Comparison of ENCODE assay signal across 8 cellular contexts in the genomic region with DNA sequence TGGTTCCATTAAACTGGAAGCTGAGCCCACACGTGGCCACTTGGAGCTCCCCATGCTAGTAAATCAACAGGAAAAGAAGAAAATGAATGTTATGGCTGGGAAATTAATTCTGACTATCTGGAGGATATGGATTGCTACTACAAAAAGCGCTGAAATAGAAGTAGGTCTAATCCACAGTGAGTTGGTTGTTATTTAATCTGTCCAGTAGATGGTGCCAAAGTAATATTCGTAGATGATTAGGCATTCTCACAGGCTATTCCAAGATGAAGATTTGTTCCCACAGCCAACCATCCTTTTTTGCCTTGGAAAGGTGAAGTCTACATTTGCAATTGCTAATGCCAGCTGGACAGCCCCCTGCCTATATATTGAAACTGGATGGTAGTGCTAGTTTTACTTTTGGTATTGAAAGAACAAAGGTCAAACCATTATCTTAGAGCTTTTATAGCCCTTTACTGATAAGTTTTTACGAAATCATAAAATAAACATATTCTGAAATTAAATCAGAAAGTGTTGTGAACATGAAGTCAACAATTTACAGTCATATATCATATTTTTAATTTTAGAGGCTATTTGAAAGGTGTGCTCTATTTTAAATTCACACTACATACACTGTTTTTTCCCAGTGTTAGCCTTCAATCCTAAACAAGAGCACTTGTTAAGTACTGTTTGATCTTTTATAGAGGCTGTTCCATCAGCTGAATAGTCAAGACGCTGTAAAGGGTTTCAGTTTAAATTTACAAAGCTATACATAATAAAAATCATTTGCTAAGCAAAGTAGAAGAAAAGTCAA. TPM values are rescaled to one million over a fixed set of nuclear protein-coding genes. Genes with fewer than 3 reads are reported as not detected.
DNase-seq lines count a peak whose midpoint lies in the region; ATAC-seq, FAIRE-seq and TF ChIP-seq lines count a peak whose summit lies in the region.

No MANE protein-coding gene starts in this region.

- intact Hi-C loops in HCT116 (cut with micrococcal nuclease), result loop anchor here (5.0 kb wide), 1 partner anchor 1232 kb away; no protein-coding TSS in a partner anchor
- intact Hi-C loops in kidney (cut with DNase I), result loop anchor here (10.0 kb wide), 1 partner anchor 1335 kb away; no protein-coding TSS in a partner anchor

- WGBS in tibial nerve, 2 donors, result 29 to 37% methylated on average over 4 to 5 of the region's 5 CpGs

- no peak; the same call in 1 of the 2 replicates for TF ChIP-seq RAD21 in HCT116 (IDR thresholded peaks at IDR 0.05; ENCODE audit: low read depth)

- no peaks in the 10 kb centered on the region for H3K9me3 Mint-ChIP-seq in brain

- no peaks in the 10 kb centered on the region for H3K79me2 ChIP-seq in DND-41 (ENCODE audit: insufficient read depth, low read length)
- H3K79me2 ChIP-seq in HCT116 (ENCODE audit: insufficient read depth, low read length), result no peaks in the 10 kb centered on the region

- no peaks in the 10 kb centered on the region for H3K36me3 Mint-ChIP-seq in brain

- peaks cover 4% of the 10 kb centered on the region for H3K27me3 Mint-ChIP-seq in brain

- no peak overlapping the region for H3K9ac ChIP-seq in DND-41 (ENCODE audit: low read depth, low read length)
- H3K9ac ChIP-seq in HCT116 (ENCODE audit: low read length), result no peak overlapping the region
- no peak overlapping the region for H3K9ac ChIP-seq in kidney (ENCODE audit: low read length in 2 of 2)

- RAD21 ChIA-PET in HCT116 (lab: Charles Lee; ENCODE audit: low non-redundant PET in 1 of 2, low total read pairs in 2 of 2, uncharacterized antibody in 2 of 2, unreplicated experiment in 2 of 2), result no interaction called here

- peak; percentile 78 for TF ChIP-seq CTCF in DND-41 (IDR thresholded peaks at IDR 0.05; ENCODE audit: borderline replicate concordance, extremely low read depth, low read length, poor library complexity, severe bottlenecking)
- peak in 2 of 3 experiments; percentile 34 to 56; a peak in 3 of 6 replicates for TF ChIP-seq CTCF in HCT116 (IDR thresholded peaks at IDR 0.05 in 2 of 3, conservative IDR thresholded peaks at IDR 0.05 in 1 of 3; ENCODE audit: borderline replicate concordance in 1 of 3, insufficient read depth in 1 of 3, low read depth in 2 of 3, low read length in 2 of 3)
- TF ChIP-seq CTCF in brain (conservative IDR thresholded peaks at IDR 0.05), result peak; percentile 65 to 78
- peak; percentile 55 for TF ChIP-seq CTCF in kidney (IDR thresholded peaks at IDR 0.05; ENCODE audit: borderline replicate concordance, extremely low read depth, insufficient read depth)
- TF ChIP-seq CTCF in tibial nerve (IDR thresholded peaks at IDR 0.05), result peak; percentile 46 to 61 (median 50)

- H3K9me2 ChIP-seq in HCT116 (ENCODE audit: insufficient read depth), result no peaks in the 10 kb centered on the region

- H3K4me1 ChIP-seq in DND-41 (ENCODE audit: insufficient read depth, low read length), result no peaks in the 10 kb centered on the region
- no peaks in the 10 kb centered on the region for H3K4me1 ChIP-seq in HCT116 (ENCODE audit: control insufficient read depth in 1 of 2, insufficient read depth in 2 of 2, low read length in 2 of 2)
- H3K4me1 ChIP-seq in kidney (ENCODE audit: control insufficient read depth in 1 of 2, insufficient read depth in 1 of 2, low read depth in 1 of 2, low read length in 2 of 2), result no peaks in the 10 kb centered on the region
- H3K4me1 ChIP-seq in tibial nerve, result no peaks in the 10 kb centered on the region

- H2AFZ ChIP-seq in DND-41 (ENCODE audit: low read depth, low read length), result no peak overlapping the region
- no peak overlapping the region for H2AFZ ChIP-seq in HCT116 (ENCODE audit: low read depth, low read length, poor library complexity, severe bottlenecking)

- no peaks in the 10 kb centered on the region for H3K9me3 ChIP-seq in DND-41 (ENCODE audit: insufficient read depth, low read length, severe bottlenecking)
- H3K9me3 ChIP-seq in HCT116 (ENCODE audit: control insufficient read depth in 1 of 2, insufficient read depth in 1 of 2, low read depth in 1 of 2, low read length in 2 of 2), result no peaks in the 10 kb centered on the region
- H3K9me3 ChIP-seq in kidney (ENCODE audit: control insufficient read depth in 1 of 2, low read length in 2 of 2), result no peaks in the 10 kb centered on the region
- H3K9me3 ChIP-seq in tibial nerve, result no peaks in the 10 kb centered on the region

- POLR2A ChIA-PET in HCT116 (lab: Charles Lee), result no interaction called here

- H4K20me1 ChIP-seq in DND-41 (ENCODE audit: insufficient read depth, low read length), result no peaks in the 10 kb centered on the region
- no peaks in the 10 kb centered on the region for H4K20me1 ChIP-seq in HCT116 (ENCODE audit: insufficient read depth)

- peak; percentile 85 for ATAC-seq in DND-41 (ENCODE audit: insufficient read depth, low read depth)
- ATAC-seq in HCT116, result peak; percentile 58; the same call in 1 of the 2 replicates
- no peak for ATAC-seq in GM18858 (IDR thresholded peaks at IDR 0.05; ENCODE audit: unreplicated experiment)

- no peak for TF ChIP-seq POLR2A in HCT116 (IDR thresholded peaks at IDR 0.05; ENCODE audit: borderline replicate concordance, extremely low read depth, insufficient read depth, insufficient read length)
- no peak for TF ChIP-seq POLR2A in tibial nerve (IDR thresholded peaks at IDR 0.05)

- H3K36me3 ChIP-seq in DND-41 (ENCODE audit: insufficient read depth, low read length), result no peaks in the 10 kb centered on the region
- H3K36me3 ChIP-seq in HCT116 (ENCODE audit: control insufficient read depth in 1 of 2, insufficient read depth in 2 of 2, low read length in 2 of 2), result no peaks in the 10 kb centered on the region
- no peaks in the 10 kb centered on the region for H3K36me3 ChIP-seq in kidney (ENCODE audit: control insufficient read depth in 1 of 2, insufficient read depth in 2 of 2, low read length in 2 of 2)
- no peaks in the 10 kb centered on the region for H3K36me3 ChIP-seq in tibial nerve

- no peak overlapping the region for H3K27ac Mint-ChIP-seq in brain

- peak; percentile 21 for FAIRE-seq in kidney (lab: Jason Lieb, UNC)

- no TSS peak for BruUV-seq in HCT116 (replicated peaks; lab: Mats Ljungman, UMichigan)

- CTCF ChIA-PET in HCT116 (lab: Charles Lee), result no interaction called here

- DNase-seq in DND-41 (no peak), HCT116 (ENCODE audit: low read depth, low spot score) (peak; percentile 10), NCI-H2227 (lab: John Stamatoyannopoulos, UW; ENCODE audit: unreplicated experiment) (peak; percentile 31), kidney (no peak), tibial nerve (ENCODE audit: low spot score in 2 of 2) (no peak), COLO668 (lab: John Stamatoyannopoulos, UW; ENCODE audit: unreplicated experiment) (no peak)

- H3K27ac ChIP-seq in DND-41 (ENCODE audit: low read length) (no peak overlapping the region), HCT116 (ENCODE audit: low read depth, low read length) (no peak overlapping the region), kidney (ENCODE audit: low read depth in 2 of 2, low read length in 2 of 2) (no peak overlapping the region), tibial nerve (no peak overlapping the region)

- H3K4me2 ChIP-seq in DND-41 (ENCODE audit: insufficient read depth, low read length) (no peak overlapping the region), HCT116 (ENCODE audit: low read length) (no peak overlapping the region)

- H3K4me3 ChIP-seq in DND-41 (ENCODE audit: low read depth in 1 of 2, low read length in 2 of 2), result no peak overlapping the region
- H3K4me3 ChIP-seq in HCT116 (replicated peaks in 1 of 2; ENCODE audit: low read depth in 1 of 2, low read length in 2 of 2), result no peak overlapping the region
- H3K4me3 ChIP-seq in kidney (ENCODE audit: low read length in 2 of 2), result no peak overlapping the region
- H3K4me3 ChIP-seq in tibial nerve, result no peak overlapping the region

- TF ChIP-seq EP300 in tibial nerve (IDR thresholded peaks at IDR 0.05), result no peak

- no peaks in the 10 kb centered on the region for H3K27me3 ChIP-seq in DND-41 (ENCODE audit: insufficient read depth, low read length, poor library complexity)
- H3K27me3 ChIP-seq in HCT116 (ENCODE audit: insufficient read depth, low read length), result no peaks in the 10 kb centered on the region
- no peaks in the 10 kb centered on the region for H3K27me3 ChIP-seq in tibial nerve

- no peaks in the 10 kb centered on the region for H3K4me1 Mint-ChIP-seq in brain

- H3K4me3 Mint-ChIP-seq in brain, result no peak overlapping the region

TF ChIP-seq in HCT116, 20 proteins besides CTCF, POLR2A, EP300 and RAD21 (continues in another document):
- no peak for TF ChIP-seq SP1 (IDR thresholded peaks at IDR 0.05; ENCODE audit: low read depth)
- no peak for TF ChIP-seq ZNF274 (IDR thresholded peaks at IDR 0.05; ENCODE audit: low read depth, low read length)
- TF ChIP-seq, protein P1, sequence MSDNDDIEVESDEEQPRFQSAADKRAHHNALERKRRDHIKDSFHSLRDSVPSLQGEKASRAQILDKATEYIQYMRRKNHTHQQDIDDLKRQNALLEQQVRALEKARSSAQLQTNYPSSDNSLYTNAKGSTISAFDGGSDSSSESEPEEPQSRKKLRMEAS (IDR thresholded peaks at IDR 0.05), result no peak
- no peak for TF ChIP-seq POLR2AphosphoS5 (IDR thresholded peaks at IDR 0.05; ENCODE audit: low read depth, low read length)
- TF ChIP-seq, protein P2, sequence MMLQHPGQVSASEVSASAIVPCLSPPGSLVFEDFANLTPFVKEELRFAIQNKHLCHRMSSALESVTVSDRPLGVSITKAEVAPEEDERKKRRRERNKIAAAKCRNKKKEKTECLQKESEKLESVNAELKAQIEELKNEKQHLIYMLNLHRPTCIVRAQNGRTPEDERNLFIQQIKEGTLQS (IDR thresholded peaks at IDR 0.05), result no peak

RNA-seq across cellular contexts. Expression of a gene that starts 43.9 kb away (rescaled TPM):
- total RNA-seq in HCT116 (2021; ENCODE audit: unreplicated experiment), result not detected
- not detected in 2 replicates for polyA plus RNA-seq in HCT116 (2012)
- polyA plus RNA-seq in brain (ENCODE audit: insufficient read depth, low read depth, low replicate concordance), result 2.9 TPM
- 3.3 TPM for total RNA-seq in kidney
- polyA plus RNA-seq in kidney (ENCODE audit: insufficient read depth, low read depth, low replicate concordance), result 6.9 TPM
- 10 to 100 TPM in 3 of 4 donors, 1 to 10 TPM in 1; 8.8 to 28.5 (median 13.0) TPM for total RNA-seq in tibial nerve

RNA-seq across cellular contexts. Expression of a gene that starts 49.1 kb away (rescaled TPM):
- not detected for total RNA-seq in HCT116 (2021; ENCODE audit: unreplicated experiment)
- polyA plus RNA-seq in HCT116 (2012), result not detected in 2 replicates
- polyA plus RNA-seq in brain (ENCODE audit: insufficient read depth, low read depth, low replicate concordance), result not detected
- total RNA-seq in kidney, result not detected
- not detected for polyA plus RNA-seq in kidney (ENCODE audit: insufficient read depth, low read depth, low replicate concordance)
- 1 to 10 TPM in 1 of 4 donors, not detected in 3; 2.1 TPM for total RNA-seq in tibial nerve

Comparison
In these comparisons a context has a peak if more than half of its experiments do, and no peak if none do; other contexts are left out.
1. DNase-seq: peak in HCT116 (single experiment) and NCI-H2227 (single experiment); none in DND-41 (single experiment), kidney (single experiment), tibial nerve (0 of 2) and COLO668 (single experiment).
2. Peak in every context shown above with its lines, with median percentiles within 50 percentile points of each other: CTCF ChIP-seq.